19 cellular contexts compared by ENCODE assay signal in the genomic region with DNA sequence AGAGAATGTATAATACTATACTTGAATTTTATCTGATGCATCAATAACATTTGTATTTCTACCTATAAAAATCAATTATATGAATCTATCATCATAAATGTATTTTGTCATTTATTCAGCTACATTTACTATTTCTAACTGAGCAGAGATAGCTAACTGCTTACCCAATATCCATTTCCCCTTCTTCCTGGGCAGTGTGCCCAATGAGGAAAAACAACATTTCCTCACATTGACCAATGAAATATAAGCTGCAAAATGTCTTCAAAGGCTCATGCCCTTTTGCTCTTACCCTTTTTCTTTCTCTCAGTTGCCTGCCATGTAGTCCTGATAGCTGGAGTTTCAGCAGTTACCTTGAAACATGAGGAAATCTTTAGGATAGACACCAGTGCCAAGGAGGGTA.
A peak's percentile ranks its signal among the peaks of the same experiment; 100 is the strongest.
DNase-seq lines count a peak whose midpoint lies in the region; ATAC-seq and TF ChIP-seq lines count a peak whose summit lies in the region.
"Had no signal": no experiment of that assay in that cellular context is flagged by ENCODE, and none has a peak within 500 bp of the region (broad histone marks: within the 10 kb centered on the region; RNA-seq: fewer than 3 reads in every experiment).

No MANE protein-coding gene starts in this region.

- DNase-seq in Right ventricle myocardium superior (no peak), heart right ventricle (no peak), adrenal gland (peak in 4 of 7 donors; percentile 17 to 43 (median 34)), medulla oblongata (ENCODE audit: extremely low spot score) (peak; percentile 50), upper lobe of right lung (no peak), NCI-H2171 treated with DMSO at 0.1 percent for 48 hours (lab: John Stamatoyannopoulos, UW) (no peak), HCEC 1CT (no peak)
- DNase-seq: DMS79 treated with DMSO at 0.1 percent for 48 hours, GOT3, IMR-90, NCI-H1048, NCI-H1436 treated with DMSO at 0.1 percent for 48 hours, NCI-H2081, NCI-H510A treated with DMSO at 0.1 percent for 48 hours, NCI-H82 had no signal

- H3K27me3 ChIP-seq in heart right ventricle (no peaks in the 10 kb centered on the region), adrenal gland (no peaks in the 10 kb centered on the region), upper lobe of right lung (no peaks in the 10 kb centered on the region)

- H3K27ac ChIP-seq in heart right ventricle (peak overlapping the region in 1 of 10 donors; percentile 54), adrenal gland (no peak overlapping the region), upper lobe of right lung (no peak overlapping the region)
- H3K27ac ChIP-seq: SK-N-MC had no signal

- H3K9me3 ChIP-seq in heart right ventricle = peaks cover 0 to 17% (median 5%) of the 10 kb centered on the region in 11 donors
- no peaks in the 10 kb centered on the region for H3K9me3 ChIP-seq in adrenal gland (replicated peaks in 1 of 3)
- no peaks in the 10 kb centered on the region for H3K9me3 ChIP-seq in upper lobe of right lung

- no peak for TF ChIP-seq POLR2A in adrenal gland (IDR thresholded peaks at IDR 0.05)

- no peak for TF ChIP-seq CTCF in heart right ventricle (IDR thresholded peaks at IDR 0.05)
- no peak for TF ChIP-seq CTCF in adrenal gland (IDR thresholded peaks at IDR 0.05)
- TF ChIP-seq CTCF in upper lobe of right lung (IDR thresholded peaks at IDR 0.05) = no peak

- no peak overlapping the region for H3K4me3 ChIP-seq in heart right ventricle
- H3K4me3 ChIP-seq in adrenal gland = no peak overlapping the region
- no peak overlapping the region for H3K4me3 ChIP-seq in upper lobe of right lung
- H3K4me3 ChIP-seq: SK-N-MC had no signal

- intact Hi-C loops in Right ventricle myocardium superior (cut with DNase I) (no loop called here), heart right ventricle (cut with DNase I) (no loop called here), adrenal gland (cut with DNase I) (no loop called here), upper lobe of right lung (cut with DNase I) (no loop called here)

- peak; percentile 51 for ATAC-seq in Right ventricle myocardium superior (ENCODE audit: poor library complexity)
- ATAC-seq in heart right ventricle = no peak
- ATAC-seq in upper lobe of right lung = peak; percentile 56
- no peak for ATAC-seq in HG02870 (IDR thresholded peaks at IDR 0.05; ENCODE audit: unreplicated experiment)
- ATAC-seq: Panc1, Right ventricle myocardium inferior had no signal

- H3K4me1 ChIP-seq in heart right ventricle (peaks cover 0 to 33% (median 0%) of the 10 kb centered on the region in 9 donors), adrenal gland (replicated peaks in 1 of 2) (no peaks in the 10 kb centered on the region), upper lobe of right lung (peaks cover 7% of the 10 kb centered on the region)

- H3K36me3 ChIP-seq in heart right ventricle (no peaks in the 10 kb centered on the region), adrenal gland (replicated peaks in 1 of 2) (no peaks in the 10 kb centered on the region), upper lobe of right lung (no peaks in the 10 kb centered on the region)

Comparison
In these comparisons a context has a peak if more than half of its experiments do, and no peak if none do; other contexts are left out.
1. ATAC-seq: peak in Right ventricle myocardium superior (single experiment) and upper lobe of right lung (single experiment); none in heart right ventricle (0 of 8) and HG02870 (single experiment).
2. DNase-seq: peak in adrenal gland (4 of 7) and medulla oblongata (single experiment); none in Right ventricle myocardium superior (single experiment), heart right ventricle (0 of 2), upper lobe of right lung (single experiment), NCI-H2171 treated with DMSO at 0.1 percent for 48 hours (single experiment) and HCEC 1CT (single experiment).